8 cellular contexts compared by ENCODE assay signal in genomic region chr20:17682103-17682888, GRCh38. TPM values are rescaled to one million over a fixed set of nuclear protein-coding genes. Genes with fewer than 3 reads are reported as not detected.
DNase-seq lines count a peak whose midpoint lies in the region; ATAC-seq, FAIRE-seq and TF ChIP-seq lines count a peak whose summit lies in the region.

TSS of gene RRBP1 (minus strand) at chr20:17682242. CDS start at chr20:17660507, 21,735 bp downstream.

- intact Hi-C loops in endothelial cell of umbilical vein (cut with micrococcal nuclease), result loop anchor here (1.0 to 5.0 kb wide), 10 partner anchors 27 to 605 kb away; partner anchors contain the start of genes BFSP1, DSTN and ZNF133

- no peaks in the 10 kb centered on the region for H3K9me1 ChIP-seq in endothelial cell of umbilical vein (replicated peaks; ENCODE audit: control insufficient read depth, extremely low read depth, insufficient read depth, low read length)

- CTCF ChIA-PET in endothelial cell of umbilical vein (lab: Charles Lee), result interaction anchor here (0.6 to 6.2 kb wide), 51 partner anchors 9 to 317 kb away, joined by 3 to 110 read pairs (median 4); partner anchors contain the start of genes BANF2 and DSTN

- POLR2A ChIA-PET in endothelial cell of umbilical vein (lab: Charles Lee), result interaction anchor here (0.6 to 2.9 kb wide), 18 partner anchors 9 to 456 kb away, joined by 3 to 20 read pairs (median 4); partner anchors contain the start of genes KAT14 and PET117

- peaks cover 12% of the 10 kb centered on the region for H3K4me1 ChIP-seq in OCI-LY3 (ENCODE audit: low read length)
- H3K4me1 ChIP-seq in endothelial cell of umbilical vein (ENCODE audit: control insufficient read depth, extremely low read depth, insufficient read depth, low read length), result peaks cover 13% of the 10 kb centered on the region

- H3K9ac ChIP-seq in OCI-LY3 (ENCODE audit: low read length), result peak within 1 kb of the TSS; percentile 64
- H3K9ac ChIP-seq in endothelial cell of umbilical vein (replicated peaks; ENCODE audit: extremely low read depth, insufficient read depth, low read length), result peak within 1 kb of the TSS; percentile 92

- peaks cover 3% of the 10 kb centered on the region; the same call in 1 of the 2 replicates for H3K79me2 ChIP-seq in OCI-LY3 (ENCODE audit: low read length)
- peaks cover 33% of the 10 kb centered on the region for H3K79me2 ChIP-seq in endothelial cell of umbilical vein (ENCODE audit: control insufficient read depth, insufficient read depth, low read length)

- no peaks in the 10 kb centered on the region for H3K9me3 ChIP-seq in OCI-LY3 (ENCODE audit: insufficient read depth, low read length)
- no peaks in the 10 kb centered on the region for H3K9me3 ChIP-seq in endothelial cell of umbilical vein (replicated peaks; ENCODE audit: control insufficient read depth, insufficient read depth, low read length)

- peak within 1 kb of the TSS; percentile 98 for H3K4me2 ChIP-seq in OCI-LY3 (ENCODE audit: low read length)
- H3K4me2 ChIP-seq in endothelial cell of umbilical vein (ENCODE audit: insufficient read depth, low read length), result peak within 1 kb of the TSS; percentile 33

- peak; percentile 88 for DNase-seq in DMS114 treated with DMSO at 0.1 percent for 48 hours (lab: John Stamatoyannopoulos, UW; ENCODE audit: unreplicated experiment)
- DNase-seq in HuH-7.5 (ENCODE audit: low spot score), result peak; percentile 100
- DNase-seq in activated T-cell treated with anti-CD3 and anti-CD28 coated beads for 1 hour (ENCODE audit: low read depth), result peak; percentile 92
- peak; percentile 98 for DNase-seq in endothelial cell of umbilical vein (ENCODE audit: low read depth, low spot score)
- DNase-seq in middle frontal gyrus (ENCODE audit: extremely low spot score, low spot score), result peak; percentile 98
- peak; percentile 93 to 95 for DNase-seq in stimulated activated CD8-positive, alpha-beta memory T cell treated with anti-CD3 and anti-CD28 coated beads, Interleukin-2, amount 100 ng/mL, for 48 hours (ENCODE audit: low read depth in 2 of 2)

- H3K36me3 ChIP-seq in OCI-LY3 (replicated peaks; ENCODE audit: low read depth, low read length) (peaks cover 6% of the 10 kb centered on the region), endothelial cell of umbilical vein (ENCODE audit: control insufficient read depth in 2 of 2, extremely low read depth in 1 of 2, insufficient read depth in 2 of 2, low read length in 2 of 2) (no peaks in the 10 kb centered on the region)

- FAIRE-seq in endothelial cell of umbilical vein (lab: Jason Lieb, UNC), result peak; percentile 99

- peak; percentile 96 for TF ChIP-seq POLR2A in endothelial cell of umbilical vein (IDR thresholded peaks at IDR 0.05; ENCODE audit: low read depth, low read length)

- peak; percentile 85 for ATAC-seq in GM21526 (IDR thresholded peaks at IDR 0.05; ENCODE audit: low FRiP score, unreplicated experiment)

- no peak within 1 kb of the TSS for H3K27ac ChIP-seq in OCI-LY3 (ENCODE audit: low read length)
- H3K27ac ChIP-seq in endothelial cell of umbilical vein (ENCODE audit: insufficient read depth, low read depth, low read length), result peak within 1 kb of the TSS; percentile 76

- dilution Hi-C loops in endothelial cell of umbilical vein (cut with MboI; ENCODE audit: extremely low pct_ligation_motif_present, low sequenced_read_pairs), result no loop called here

- H2AFZ ChIP-seq in OCI-LY3 (ENCODE audit: low read depth, low read length) (peak within 1 kb of the TSS; percentile 93), endothelial cell of umbilical vein (ENCODE audit: low read depth, low read length) (peak within 1 kb of the TSS; percentile 41)

- H3K4me3 ChIP-seq in OCI-LY3 (ENCODE audit: low read length) (peak within 1 kb of the TSS; percentile 79), endothelial cell of umbilical vein (replicated peaks in 1 of 3; ENCODE audit: insufficient read depth in 1 of 3, low read depth in 1 of 3, low read length in 3 of 3) (peak within 1 kb of the TSS; percentile 44 to 90 (median 71))

- TF ChIP-seq CTCF in OCI-LY3 (IDR thresholded peaks at IDR 0.05; ENCODE audit: low read depth, low read length) (peak; percentile 98), endothelial cell of umbilical vein (IDR thresholded peaks at IDR 0.05; ENCODE audit: extremely low read depth in 1 of 2, insufficient read depth in 1 of 2, low read depth in 1 of 2, low read length in 2 of 2) (peak; percentile 70 to 72)

- no TSS peak for BruUV-seq in endothelial cell of umbilical vein (replicated peaks; lab: Mats Ljungman, UMichigan)

- H3K27me3 ChIP-seq in OCI-LY3 (ENCODE audit: low read depth, low read length) (peaks cover 37% of the 10 kb centered on the region), endothelial cell of umbilical vein (ENCODE audit: control insufficient read depth in 2 of 2, insufficient read depth in 2 of 2, low read length in 2 of 2) (peaks cover 20 to 28% of the 10 kb centered on the region in 2 experiments)

- H4K20me1 ChIP-seq in OCI-LY3 (ENCODE audit: insufficient read depth, low read length) (peaks cover 11% of the 10 kb centered on the region), endothelial cell of umbilical vein (replicated peaks; ENCODE audit: control insufficient read depth, extremely low read depth, insufficient read depth, low read length) (peaks cover 5% of the 10 kb centered on the region)

TF ChIP-seq in endothelial cell of umbilical vein, 7 proteins besides CTCF, POLR2A, EP300 and RAD21:
- TF ChIP-seq FOS (IDR thresholded peaks at IDR 0.05; ENCODE audit: borderline replicate concordance, insufficient read depth, low read length) (no peak), EZH2 (IDR thresholded peaks at IDR 0.05; ENCODE audit: borderline replicate concordance, low read depth, low read length, severe bottlenecking) (no peak), POLR2AphosphoS5 (IDR thresholded peaks at IDR 0.05; ENCODE audit: insufficient read depth, low read depth, low read length) (peak; percentile 90), JUN (IDR thresholded peaks at IDR 0.05; ENCODE audit: borderline replicate concordance, insufficient read depth, insufficient read length, low read depth) (no peak), MYC (IDR thresholded peaks at IDR 0.05; ENCODE audit: low read depth, low read length) (no peak), MAX (IDR thresholded peaks at IDR 0.05; ENCODE audit: insufficient read depth, insufficient read length) (no peak), GATA2 (IDR thresholded peaks at IDR 0.05; ENCODE audit: insufficient read depth, insufficient read length, low read depth, low read length) (peak; percentile 59)

RNA-seq across cellular contexts. Expression of gene RRBP1, which starts in this region (rescaled TPM):
- 201 and 236 TPM in 2 replicates for total RNA-seq in endothelial cell of umbilical vein
- 40.3 and 50.3 TPM in 2 replicates for polyA plus RNA-seq in endothelial cell of umbilical vein
- 95.8 and 98.7 TPM in 2 replicates for polyA plus RNA-seq in endothelial cell of umbilical vein (2011; cell fraction: cytosol; rRNA removed)
- polyA plus RNA-seq in endothelial cell of umbilical vein (2011; cell fraction: nucleus; rRNA removed), result 211 and 231 TPM in 2 replicates
- polyA plus RNA-seq in endothelial cell of umbilical vein (2012), result 146 and 186 TPM in 2 replicates
- polyA minus RNA-seq in endothelial cell of umbilical vein, result 94.2 and 103 TPM in 2 replicates
- 10.5 TPM for polyA minus RNA-seq in endothelial cell of umbilical vein (2011; cell fraction: cytosol; rRNA and poly(A)+ RNA removed)
- polyA minus RNA-seq in endothelial cell of umbilical vein (2011; cell fraction: nucleus; rRNA and poly(A)+ RNA removed), result 62.3 and 92.5 TPM in 2 replicates
